In genomic region chr7:75995052-75995471, GRCh38 we compare ENCODE assay signal across 8 cellular contexts. TPM values are rescaled to one million over a fixed set of nuclear protein-coding genes. Genes with fewer than 3 reads are reported as not detected.
DNase-seq lines count a peak whose midpoint lies in the region; ATAC-seq and TF ChIP-seq lines count a peak whose summit lies in the region.

No MANE protein-coding gene starts in this region.

- H4K91ac ChIP-seq in neuronal stem cell (ENCODE audit: low read depth, low read length, poor library complexity) = no peak overlapping the region

- peaks cover 4% of the 10 kb centered on the region for H3K36me3 Mint-ChIP-seq in CD4-positive, CD25-positive, alpha-beta regulatory T cell

- peak overlapping the region; percentile 73 to 86 (median 79) for H3K4me3 Mint-ChIP-seq in CD4-positive, CD25-positive, alpha-beta regulatory T cell

- peak overlapping the region; percentile 81 for H2AK5ac ChIP-seq in neuronal stem cell (ENCODE audit: low read depth, low read length)

- no TSS peak for BruUV-seq in Panc1 (replicated peaks; lab: Mats Ljungman, UMichigan)

- H3K27ac Mint-ChIP-seq in CD4-positive, CD25-positive, alpha-beta regulatory T cell = peak overlapping the region in 2 of 3 donors; percentile 65 to 86

- in situ Hi-C loops in Panc1 (cut with HindIII; ENCODE audit: low pct_unique_long_range_greater_than_20kb, low sequenced_read_pairs) = no loop called here

- peak overlapping the region; percentile 4 for H2BK5ac ChIP-seq in neuronal stem cell (ENCODE audit: low read length)

- H3K36me3 ChIP-seq in CD4-positive, CD25-positive, alpha-beta regulatory T cell (ENCODE audit: control insufficient read depth, insufficient read depth, low read length) = no peaks in the 10 kb centered on the region
- H3K36me3 ChIP-seq in Panc1 (ENCODE audit: control insufficient read depth, insufficient read depth, low read length) (no peaks in the 10 kb centered on the region), neuronal stem cell (replicated peaks in 1 of 2; ENCODE audit: control insufficient read depth in 2 of 2, insufficient read depth in 2 of 2, low read length in 2 of 2) (peaks cover 10 to 21% of the 10 kb centered on the region in 2 donors)

- no peak overlapping the region for H3K4ac ChIP-seq in neuronal stem cell (ENCODE audit: low read length)

- H3K9me3 Mint-ChIP-seq in CD4-positive, CD25-positive, alpha-beta regulatory T cell = peaks cover 0 to 1% (median 0%) of the 10 kb centered on the region in 7 donors

- H3K14ac ChIP-seq in neuronal stem cell (ENCODE audit: low read length) = no peak overlapping the region

- peaks cover 16 to 66% (median 32%) of the 10 kb centered on the region in 4 donors for H3K4me1 Mint-ChIP-seq in CD4-positive, CD25-positive, alpha-beta regulatory T cell

- DNase-seq in CD4-positive, CD25-positive, alpha-beta regulatory T cell = no peak
- DNase-seq in Panc1 (ENCODE audit: low read depth, low spot score) = no peak
- DNase-seq in epithelial cell of proximal tubule (ENCODE audit: low read depth) = no peak
- no peak for DNase-seq in neuronal stem cell (ENCODE audit: low spot score)
- DNase-seq in GOT3 (lab: John Stamatoyannopoulos, UW) = no peak
- DNase-seq in OCI-M2 (lab: John Stamatoyannopoulos, UW; ENCODE audit: unreplicated experiment) = no peak
- no peak for DNase-seq in GM19238 (ENCODE audit: insufficient read length, low spot score)

- intact Hi-C loops in Panc1 (cut with micrococcal nuclease; ENCODE audit: unreplicated experiment) = loop anchor here (10.0 kb wide), 1 partner anchor 120 kb away; the partner anchor contains the start of gene RHBDD2

- ATAC-seq in CD4-positive, CD25-positive, alpha-beta regulatory T cell (ENCODE audit: low read depth in 2 of 2) = no peak
- ATAC-seq in Panc1 (0 out of 2 replicates have a peak, but pooled peaks have one; percentile 5), GM21423 (IDR thresholded peaks at IDR 0.05; ENCODE audit: unreplicated experiment) (no peak)

- POLR2A ChIA-PET in Panc1 (lab: Charles Lee) = interaction anchor here (0.6 kb wide), 1 partner anchor 75 kb away, joined by 3 read pairs; no protein-coding TSS in a partner anchor

- CTCF ChIA-PET in Panc1 (lab: Charles Lee) = no interaction called here

- peak overlapping the region; percentile 12 for H2BK15ac ChIP-seq in neuronal stem cell (ENCODE audit: low read length)

- no peak overlapping the region for H2BK12ac ChIP-seq in neuronal stem cell (ENCODE audit: low read length)

- no peaks in the 10 kb centered on the region for H3K27me3 Mint-ChIP-seq in CD4-positive, CD25-positive, alpha-beta regulatory T cell

- no CpG with 5 or more reads among the region's 11 CpGs for WGBS in neuronal stem cell (ENCODE audit: extremely low coverage in 2 of 2, insufficient read length in 2 of 2, insufficient replicate concordance in 1 of 2), 2 donors

- peak overlapping the region; percentile 96 for H2AFZ ChIP-seq in neuronal stem cell (ENCODE audit: low read length)

- H3K27ac ChIP-seq in CD4-positive, CD25-positive, alpha-beta regulatory T cell (ENCODE audit: insufficient read depth, low read length, poor library complexity, severe bottlenecking) = no peak overlapping the region
- H3K27ac ChIP-seq in Panc1 (ENCODE audit: low read length) (peak overlapping the region; percentile 87), neuronal stem cell (replicated peaks; ENCODE audit: low read length) (peak overlapping the region; percentile 71)

- peaks cover 26% of the 10 kb centered on the region for H3K4me1 ChIP-seq in CD4-positive, CD25-positive, alpha-beta regulatory T cell (ENCODE audit: control insufficient read depth, insufficient read depth, low read length, poor library complexity, severe bottlenecking)
- H3K4me1 ChIP-seq in Panc1 (ENCODE audit: control insufficient read depth, insufficient read depth, low read length) (peaks cover 16% of the 10 kb centered on the region), neuronal stem cell (ENCODE audit: control insufficient read depth in 2 of 2, insufficient read depth in 1 of 2, low read depth in 1 of 2, low read length in 2 of 2) (peaks cover 14 to 16% of the 10 kb centered on the region in 2 donors)

- H4K8ac ChIP-seq in neuronal stem cell (ENCODE audit: low read depth, low read length) = no peak overlapping the region

- no peaks in the 10 kb centered on the region for H3K9me3 ChIP-seq in CD4-positive, CD25-positive, alpha-beta regulatory T cell (ENCODE audit: control insufficient read depth in 2 of 2, low read length in 2 of 2)
- H3K9me3 ChIP-seq in Panc1 (ENCODE audit: control insufficient read depth, insufficient read depth, low read depth, low read length) = no peaks in the 10 kb centered on the region
- no peaks in the 10 kb centered on the region for H3K9me3 ChIP-seq in neuronal stem cell (replicated peaks in 1 of 2; ENCODE audit: control insufficient read depth in 2 of 2, insufficient read depth in 1 of 2, low read depth in 1 of 2, low read length in 2 of 2)

- no peak for TF ChIP-seq CTCF in Panc1 (IDR thresholded peaks at IDR 0.05)
- no peak for TF ChIP-seq CTCF in epithelial cell of proximal tubule (conservative IDR thresholded peaks at IDR 0.05; ENCODE audit: low read depth, low read length)

- H2BK120ac ChIP-seq in neuronal stem cell (ENCODE audit: low read depth, low read length) = no peak overlapping the region

- peak overlapping the region; percentile 48 for H3K18ac ChIP-seq in neuronal stem cell (ENCODE audit: low read length)

- no peaks in the 10 kb centered on the region for H3K27me3 ChIP-seq in CD4-positive, CD25-positive, alpha-beta regulatory T cell (ENCODE audit: control insufficient read depth, insufficient read depth, low read length)
- H3K27me3 ChIP-seq in Panc1 (ENCODE audit: control insufficient read depth, insufficient read depth, low read length) = no peaks in the 10 kb centered on the region
- no peaks in the 10 kb centered on the region for H3K27me3 ChIP-seq in neuronal stem cell (ENCODE audit: control insufficient read depth in 3 of 3, insufficient read depth in 3 of 3, low read depth in 1 of 3, low read length in 3 of 3)

- H3K4me2 ChIP-seq in neuronal stem cell (ENCODE audit: insufficient read depth, low read length, poor library complexity, severe bottlenecking) = peak overlapping the region; percentile 100

- no peak overlapping the region for H3K23ac ChIP-seq in neuronal stem cell (ENCODE audit: low read depth, low read length, poor library complexity)

- H3K79me1 ChIP-seq in neuronal stem cell (ENCODE audit: low read depth, low read length) = no peaks in the 10 kb centered on the region

- peak overlapping the region; percentile 70 for H3K4me3 ChIP-seq in CD4-positive, CD25-positive, alpha-beta regulatory T cell (ENCODE audit: low read depth, low read length)
- H3K4me3 ChIP-seq in Panc1 (ENCODE audit: low read depth in 2 of 2, low read length in 2 of 2) (peak overlapping the region; percentile 77 to 88), epithelial cell of proximal tubule (ENCODE audit: low read depth, low read length) (peak overlapping the region; percentile 97), neuronal stem cell (ENCODE audit: low read length in 2 of 2) (peak overlapping the region; percentile 73 to 89)

- H3K9ac ChIP-seq in neuronal stem cell (ENCODE audit: low read depth, low read length, poor library complexity) = peak overlapping the region; percentile 55

RNA-seq across cellular contexts. Expression of gene TMEM120A, which starts 0.7 kb away (rescaled TPM):
- total RNA-seq in CD4-positive, CD25-positive, alpha-beta regulatory T cell = 51.5 TPM
- 10 to 100 TPM; 41.9 to 66.5 (median 62.1) TPM for polyA plus RNA-seq in CD4-positive, CD25-positive, alpha-beta regulatory T cell
- 71.0 TPM for total RNA-seq in Panc1 (2021; ENCODE audit: unreplicated experiment)
- polyA plus RNA-seq in Panc1 (2012; ENCODE audit: insufficient read length) = 73.8 TPM
- total RNA-seq in epithelial cell of proximal tubule = 7.6 and 13.6 TPM in 2 replicates
- polyA plus RNA-seq in neuronal stem cell (2013, experiment 1 of 2) = 17.6 TPM
- polyA plus RNA-seq in neuronal stem cell (2013, experiment 2 of 2) = 17.4 TPM

RNA-seq across cellular contexts. Expression of gene STYXL1, which starts 52.7 kb away (rescaled TPM):
- 16.8 TPM for total RNA-seq in CD4-positive, CD25-positive, alpha-beta regulatory T cell
- polyA plus RNA-seq in CD4-positive, CD25-positive, alpha-beta regulatory T cell = 10 to 100 TPM; 61.9 to 80.8 (median 64.6) TPM
- total RNA-seq in Panc1 (2021; ENCODE audit: unreplicated experiment) (57.6 TPM), epithelial cell of proximal tubule (78.0 and 83.6 TPM in 2 replicates)
- polyA plus RNA-seq in Panc1 (2012; ENCODE audit: insufficient read length) = 60.7 TPM
- polyA plus RNA-seq in neuronal stem cell (2013, experiment 1 of 2) = 39.7 TPM
- 37.4 TPM for polyA plus RNA-seq in neuronal stem cell (2013, experiment 2 of 2)

RNA-seq across cellular contexts. Expression of gene MDH2, which starts 52.8 kb away (rescaled TPM):
- 70.6 TPM for total RNA-seq in CD4-positive, CD25-positive, alpha-beta regulatory T cell
- 100 to 1,000 TPM; 151 to 237 (median 178) TPM for polyA plus RNA-seq in CD4-positive, CD25-positive, alpha-beta regulatory T cell
- total RNA-seq in Panc1 (2021; ENCODE audit: unreplicated experiment) (365 TPM), epithelial cell of proximal tubule (123 and 162 TPM in 2 replicates)
- polyA plus RNA-seq in Panc1 (2012; ENCODE audit: insufficient read length) = 703 TPM
- polyA plus RNA-seq in neuronal stem cell (2013, experiment 1 of 2) = 189 TPM
- 179 TPM for polyA plus RNA-seq in neuronal stem cell (2013, experiment 2 of 2)
